In genomic region chr19:58307736-58308135, GRCh38 we compare ENCODE assay signal across 17 cellular contexts. TPM values are rescaled to one million over a fixed set of nuclear protein-coding genes. Genes with fewer than 3 reads are reported as not detected.
"Had no signal": no experiment of that assay in that cellular context is flagged by ENCODE, and none has a peak within 500 bp of the region (broad histone marks: within the 10 kb centered on the region; RNA-seq: fewer than 3 reads in every experiment).

No MANE protein-coding gene starts in this region.

- FAIRE-seq: bronchial epithelial cell, keratinocyte, TTC549 had no signal

- H3K4me3 ChIP-seq: ascending aorta, gastrocnemius medialis, lower lobe of right lung, SK-N-MC had no signal

- ATAC-seq: activated CD4-positive, alpha-beta T cell treated with anti-CD3 and anti-CD28 coated beads for 36 hours; esophagus mucosa; gastrocnemius medialis; lower lobe of right lung had no signal

- H3K9me3 Mint-ChIP-seq: stimulated activated naive CD8-positive, alpha-beta T cell treated with anti-CD3 and anti-CD28 coated beads, Interleukin-15, Interleukin-2, amounts not matched to agents 100 ng/mL and 50 ng/mL, for 24 hours had no signal

- DNase-seq: activated CD4-positive, alpha-beta T cell treated with anti-CD3 and anti-CD28 coated beads for 36 hours; activated CD4-positive, alpha-beta T cell treated with anti-CD3 and anti-CD28 coated beads, Interleukin-2, amount 50 U/mL, for 48 hours; activated naive CD4-positive, alpha-beta T cell; cerebellar nuclear complex; effector CD8-positive, alpha-beta T cell; gastrocnemius medialis; head of caudate nucleus; lower lobe of right lung; trophoblast cell had no signal

- H3K27ac ChIP-seq: ascending aorta, gastrocnemius medialis, lower lobe of right lung, SK-N-MC had no signal

- H3K27me3 Mint-ChIP-seq: activated CD4-positive, alpha-beta T cell treated with anti-CD3 and anti-CD28 coated beads for 36 hours; progenitor cell of endocrine pancreas; stimulated activated naive CD8-positive, alpha-beta T cell treated with anti-CD3 and anti-CD28 coated beads, Interleukin-15, Interleukin-2, amounts not matched to agents 100 ng/mL and 50 ng/mL, for 24 hours had no signal

- H3K9me3 ChIP-seq: lower lobe of right lung had no signal

- H3K27me3 ChIP-seq: ascending aorta, gastrocnemius medialis had no signal

RNA-seq across cellular contexts. Expression of gene ZNF497, which starts 54.8 kb away (rescaled TPM):
- total RNA-seq: ascending aorta had no signal
